Comparison of ENCODE assay signal across 18 cellular contexts in the genomic region with DNA sequence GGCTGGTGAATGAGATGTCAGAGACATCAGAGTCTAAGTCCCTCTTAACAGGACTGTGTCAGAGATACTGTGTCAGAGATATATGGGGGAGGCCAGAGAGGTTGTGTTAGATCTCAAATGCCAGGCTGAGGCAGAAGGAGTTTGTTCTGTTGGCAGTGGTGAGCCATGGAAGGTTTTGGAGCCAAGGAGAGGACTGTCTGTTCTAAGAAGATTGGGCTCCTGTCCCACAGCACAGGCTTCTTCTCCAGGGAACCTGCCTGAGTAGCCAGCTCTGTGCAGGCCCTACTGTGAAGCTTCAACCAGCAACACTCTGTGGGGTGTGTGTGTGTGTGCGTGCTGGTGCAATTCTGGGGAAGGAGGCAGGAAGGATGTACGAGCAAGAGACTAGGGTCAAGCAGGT. TPM values are rescaled to one million over a fixed set of nuclear protein-coding genes. Genes with fewer than 3 reads are reported as not detected.
DNase-seq lines count a peak whose midpoint lies in the region; ATAC-seq and TF ChIP-seq lines count a peak whose summit lies in the region.
"Had no signal": no experiment of that assay in that cellular context is flagged by ENCODE, and none has a peak within 500 bp of the region (broad histone marks: within the 10 kb centered on the region; RNA-seq: fewer than 3 reads in every experiment).

No MANE protein-coding gene starts in this region.

- H3K36me3 ChIP-seq in neural progenitor cell: no peaks in the 10 kb centered on the region
- H3K36me3 ChIP-seq: SJCRH30 had no signal

- H3F3A ChIP-seq in neural progenitor cell (ENCODE audit: low read depth): peaks cover 13% of the 10 kb centered on the region

- no peaks in the 10 kb centered on the region for H3K27me3 ChIP-seq in neural progenitor cell
- no peaks in the 10 kb centered on the region for H3K27me3 ChIP-seq in CD4-positive, alpha-beta T cell (ENCODE audit: control insufficient read depth, insufficient read depth, low read length)

- H3K36me3 Mint-ChIP-seq in neural progenitor cell: peaks cover 2% of the 10 kb centered on the region
- no peaks in the 10 kb centered on the region for H3K36me3 Mint-ChIP-seq in CD4-positive, alpha-beta T cell (ENCODE audit: low read depth)
- H3K36me3 Mint-ChIP-seq: CD14-positive monocyte had no signal

- no peak overlapping the region for H3K27ac ChIP-seq in neural progenitor cell
- no peak overlapping the region for H3K27ac ChIP-seq in CD4-positive, alpha-beta T cell (ENCODE audit: low read depth, low read length)
- H3K27ac ChIP-seq: SJCRH30 had no signal

- no peak overlapping the region for H3K4me3 ChIP-seq in neural progenitor cell
- H3K4me3 ChIP-seq: SJCRH30 had no signal

- DNase-seq in activated effector memory CD4-positive, alpha-beta T cell treated with anti-CD3 and anti-CD28 coated beads, Interleukin-2, amount 50 U/mL, for 16 hours: peak; percentile 38
- no peak for DNase-seq in activated effector memory CD4-positive, alpha-beta T cell treated with Interleukin-2 at 50 U/mL for 16 hours
- DNase-seq in cerebellar nuclear complex (lab: John Stamatoyannopoulos, UW): peak; percentile 23 to 47
- DNase-seq in neural progenitor cell (ENCODE audit: low spot score): no peak
- no peak for DNase-seq in CD4-positive, alpha-beta T cell
- no peak for DNase-seq in SIG-M5 treated with dmso at 0.1 percent for 504 hours (lab: John Stamatoyannopoulos, UW; ENCODE audit: unreplicated experiment)
- DNase-seq in KG1 (lab: John Stamatoyannopoulos, UW): no peak
- DNase-seq: DMS79, MM.1S, NCI-H1105 treated with DMSO at 0.1 percent for 48 hours, NCI-H187 treated with DMSO at 0.1 percent for 48 hours, NCI-H82, SJCRH30 had no signal

- H3K4me3 Mint-ChIP-seq in neural progenitor cell: no peak overlapping the region
- H3K4me3 Mint-ChIP-seq in CD4-positive, alpha-beta T cell: no peak overlapping the region
- H3K4me3 Mint-ChIP-seq: CD14-positive monocyte had no signal

- H2AFZ ChIP-seq in neural progenitor cell (replicated peaks): no peak overlapping the region

- ATAC-seq in CD4-positive, alpha-beta T cell (ENCODE audit: poor library complexity): no peak
- ATAC-seq in HG03565 (IDR thresholded peaks at IDR 0.05; ENCODE audit: unreplicated experiment): no peak
- ATAC-seq: HepG2 had no signal

- H3K4me1 Mint-ChIP-seq in neural progenitor cell: peaks cover 42% of the 10 kb centered on the region
- no peaks in the 10 kb centered on the region for H3K4me1 Mint-ChIP-seq in CD4-positive, alpha-beta T cell (ENCODE audit: low read depth)
- H3K4me1 Mint-ChIP-seq: CD14-positive monocyte had no signal

- H3K9me3 ChIP-seq in neural progenitor cell (ENCODE audit: low read depth): no peaks in the 10 kb centered on the region
- H3K9me3 ChIP-seq in CD4-positive, alpha-beta T cell (ENCODE audit: control insufficient read depth, low read length): no peaks in the 10 kb centered on the region
- H3K9me3 ChIP-seq: Caco-2, SJCRH30 had no signal

- H3K79me2 ChIP-seq in neural progenitor cell (ENCODE audit: low read depth): no peaks in the 10 kb centered on the region

- H3K4me2 ChIP-seq in neural progenitor cell: no peak overlapping the region

- H3K9me3 Mint-ChIP-seq in neural progenitor cell: no peaks in the 10 kb centered on the region
- no peaks in the 10 kb centered on the region for H3K9me3 Mint-ChIP-seq in CD4-positive, alpha-beta T cell
- H3K9me3 Mint-ChIP-seq: CD14-positive monocyte had no signal

- intact Hi-C loops in CD4-positive, alpha-beta T cell (cut with DNase I, micrococcal nuclease): no loop called here

- H3K27me3 Mint-ChIP-seq in neural progenitor cell (ENCODE audit: insufficient read depth, low read depth): peaks cover 21% of the 10 kb centered on the region
- H3K27me3 Mint-ChIP-seq in CD4-positive, alpha-beta T cell: peaks cover 13% of the 10 kb centered on the region

- POLR2A ChIA-PET in CD4-positive, alpha-beta T cell (lab: Charles Lee): no interaction called here

- CTCF ChIA-PET in CD4-positive, alpha-beta T cell (lab: Charles Lee): no interaction called here

- peaks cover 25% of the 10 kb centered on the region for H3K4me1 ChIP-seq in neural progenitor cell
- H3K4me1 ChIP-seq: Caco-2, SJCRH30 had no signal

- TF ChIP-seq CTCF in neural progenitor cell (IDR thresholded peaks at IDR 0.05): no peak
- TF ChIP-seq CTCF in CD4-positive, alpha-beta T cell (IDR thresholded peaks at IDR 0.05): no peak

- H4K20me1 ChIP-seq in neural progenitor cell (ENCODE audit: low read depth): no peaks in the 10 kb centered on the region

- peak overlapping the region; percentile 12 for H3K27ac Mint-ChIP-seq in neural progenitor cell
- no peak overlapping the region for H3K27ac Mint-ChIP-seq in CD4-positive, alpha-beta T cell
- H3K27ac Mint-ChIP-seq: CD14-positive monocyte had no signal

- no peak overlapping the region for H3K9ac ChIP-seq in neural progenitor cell

RNA-seq across cellular contexts. Expression of a gene that starts 12.8 kb away (rescaled TPM):
- 4.4 and 21.3 TPM in 2 replicates for total RNA-seq in neural progenitor cell (ENCODE audit: low replicate concordance)
- total RNA-seq in CD4-positive, alpha-beta T cell: under 1 TPM in 1 of 2 experiments, not detected in 1; 0.45 TPM
- total RNA-seq: SJCRH30 had no signal

RNA-seq across cellular contexts. Expression of a gene that starts 51.4 kb away (rescaled TPM):
- 0.52 and 1.3 TPM in 2 replicates for total RNA-seq in neural progenitor cell (ENCODE audit: low replicate concordance)
- not detected for total RNA-seq in CD4-positive, alpha-beta T cell
- total RNA-seq: HepG2, RPMI7951 had no signal

RNA-seq across cellular contexts. Expression of a gene that starts 51.7 kb away (rescaled TPM):
- 4.2 and 6.5 TPM in 2 replicates for total RNA-seq in neural progenitor cell (ENCODE audit: low replicate concordance)
- 1 to 10 TPM; 7.7 to 8.5 TPM for total RNA-seq in CD4-positive, alpha-beta T cell

Comparison
In these comparisons a context has a peak if more than half of its experiments do, and no peak if none do; other contexts are left out.
1. DNase-seq: peak in activated effector memory CD4-positive, alpha-beta T cell treated with anti-CD3 and anti-CD28 coated beads, Interleukin-2, amount 50 U/mL, for 16 hours (single experiment) and cerebellar nuclear complex (2 of 2); none in activated effector memory CD4-positive, alpha-beta T cell treated with Interleukin-2 at 50 U/mL for 16 hours (single experiment), neural progenitor cell (single experiment), CD4-positive, alpha-beta T cell (0 of 10), SIG-M5 treated with dmso at 0.1 percent for 504 hours (single experiment) and KG1 (single experiment).